ENCODE assay signal across 17 cellular contexts in genomic region chr14:44404021-44404420, GRCh38.
DNase-seq lines count a peak whose midpoint lies in the region; ATAC-seq, FAIRE-seq and TF ChIP-seq lines count a peak whose summit lies in the region.
"Had no signal": no experiment of that assay in that cellular context is flagged by ENCODE, and none has a peak within 500 bp of the region (broad histone marks: within the 10 kb centered on the region; RNA-seq: fewer than 3 reads in every experiment).

No MANE protein-coding gene starts in this region.

- no peaks in the 10 kb centered on the region for H3K9me2 ChIP-seq in PC-3 (replicated peaks; ENCODE audit: low read length)
- H3K9me2 ChIP-seq: SK-N-SH had no signal

- H2AFZ ChIP-seq in PC-3 (ENCODE audit: low read length): no peak overlapping the region

- H3K36me3 ChIP-seq in MG63 (no peaks in the 10 kb centered on the region), PC-3 (ENCODE audit: low read depth, low read length) (no peaks in the 10 kb centered on the region), H7 (replicated peaks; ENCODE audit: control insufficient read depth, insufficient read depth, low read length) (no peaks in the 10 kb centered on the region)
- H3K36me3 ChIP-seq: BLaER1 had no signal

- no peaks in the 10 kb centered on the region for H3F3A ChIP-seq in PC-3 (ENCODE audit: low read length, unreplicated experiment)

- H3K4me1 ChIP-seq in PC-3 (ENCODE audit: insufficient read depth, low read length): peaks cover 8% of the 10 kb centered on the region
- H3K4me1 ChIP-seq: BLaER1 had no signal

- H3K9ac ChIP-seq in PC-3 (ENCODE audit: low read length): no peak overlapping the region
- H3K9ac ChIP-seq: BLaER1, SK-N-SH had no signal

- DNase-seq in COR-L47 (lab: John Stamatoyannopoulos, UW): peak; percentile 41
- DNase-seq in MG63: peak; percentile 26
- peak; percentile 87 for DNase-seq in PC-3
- peak; percentile 26 for DNase-seq in inferior parietal cortex (ENCODE audit: extremely low spot score)
- no peak for DNase-seq in frontal cortex (ENCODE audit: low spot score in 2 of 2)
- DNase-seq in H7: no peak
- DNase-seq: activated CD4-positive, alpha-beta T cell treated with anti-CD3 and anti-CD28 coated beads, Interleukin-2, amount 10 ng/mL, durations not matched to agents 7 days and 5 days; activated naive CD8-positive, alpha-beta T cell treated with anti-CD3 and anti-CD28 coated beads, Interleukin-2, amount 10 ng/mL, durations not matched to agents 7 days and 5 days; activated T-cell treated with anti-CD3 and anti-CD28 coated beads, Interleukin-2, amount 50 U/mL, for 24 hours; effector memory CD4-positive, alpha-beta T cell; foreskin melanocyte; NCI-H2107; SK-N-SH; stimulated activated CD4-positive, alpha-beta T cell treated with anti-CD3 and anti-CD28 coated beads, Interleukin-15, amount 100 ng/mL, for 24 hours had no signal

- POLR2A ChIA-PET in PC-3 (lab: Charles Lee; ENCODE audit: unreplicated experiment): no interaction called here

- no peaks in the 10 kb centered on the region for H3K79me2 ChIP-seq in PC-3 (ENCODE audit: low read length)

- no peaks in the 10 kb centered on the region for H3K9me3 ChIP-seq in MG63
- H3K9me3 ChIP-seq in PC-3 (ENCODE audit: low read length): no peaks in the 10 kb centered on the region
- H3K9me3 ChIP-seq: BLaER1, SK-N-SH had no signal

- TF ChIP-seq CTCF in PC-3 (conservative IDR thresholded peaks at IDR 0.05; ENCODE audit: low read depth, low read length): no peak

- BruUV-seq in PC-3 (replicated peaks; lab: Mats Ljungman, UMichigan): no TSS peak

- H3K4me3 ChIP-seq in MG63: no peak overlapping the region
- no peak overlapping the region for H3K4me3 ChIP-seq in PC-3 (ENCODE audit: low read length)
- H3K4me3 ChIP-seq in H7 (ENCODE audit: insufficient read depth, low read depth, low read length): no peak overlapping the region
- H3K4me3 ChIP-seq: BLaER1 had no signal

- H3K4me2 ChIP-seq in PC-3 (ENCODE audit: low read length): no peak overlapping the region
- H3K4me2 ChIP-seq: BLaER1, SK-N-SH had no signal

- H4K20me1 ChIP-seq in PC-3 (ENCODE audit: low read length): no peaks in the 10 kb centered on the region
- H4K20me1 ChIP-seq: BLaER1 had no signal

- intact Hi-C loops in PC-3 (cut with micrococcal nuclease): loop anchor here (2.0 kb wide), 1 partner anchor 65 kb away; no protein-coding TSS in a partner anchor

- H3K27ac ChIP-seq in PC-3 (ENCODE audit: low read length): no peak overlapping the region
- H3K27ac ChIP-seq: BLaER1 had no signal

- ATAC-seq in PC-3 (peak; percentile 95), GM19452 (IDR thresholded peaks at IDR 0.05; ENCODE audit: unreplicated experiment) (no peak)
- ATAC-seq: natural killer cell treated with Interleukin-12 subunit alpha and Interleukin-12 subunit beta and Interleukin-15 and Interleukin-18, amount 100 ng/mL, for 72 hours had no signal

- CTCF ChIA-PET in PC-3 (lab: Charles Lee): no interaction called here

- no peaks in the 10 kb centered on the region for H3K27me3 ChIP-seq in MG63
- H3K27me3 ChIP-seq in PC-3 (ENCODE audit: low read length): no peaks in the 10 kb centered on the region
- H3K27me3 ChIP-seq in H7 (ENCODE audit: control insufficient read depth, insufficient read depth, low read length): no peaks in the 10 kb centered on the region
- H3K27me3 ChIP-seq: BLaER1 had no signal

- FAIRE-seq in frontal cortex (lab: Jason Lieb, UNC): no peak

Comparison
In these comparisons a context has a peak if more than half of its experiments do, and no peak if none do; other contexts are left out.
1. DNase-seq: peak in COR-L47 (single experiment), MG63 (single experiment), PC-3 (single experiment) and inferior parietal cortex (single experiment); none in frontal cortex (0 of 2) and H7 (single experiment).